ENCODE assay signal across 16 cellular contexts in genomic region chr17:21535686-21536085, GRCh38.
DNase-seq lines count a peak whose midpoint lies in the region; ATAC-seq and TF ChIP-seq lines count a peak whose summit lies in the region.
"Had no signal": no experiment of that assay in that cellular context is flagged by ENCODE, and none has a peak within 500 bp of the region (broad histone marks: within the 10 kb centered on the region; RNA-seq: fewer than 3 reads in every experiment).

No MANE protein-coding gene starts in this region.

- peaks cover 19 to 26% of the 10 kb centered on the region in 2 donors for H3K36me3 Mint-ChIP-seq in CD14-positive monocyte
- peaks cover 29% of the 10 kb centered on the region for H3K36me3 Mint-ChIP-seq in glutamatergic neuron (ENCODE audit: unreplicated experiment)

- ATAC-seq in HG03139 (IDR thresholded peaks at IDR 0.05; ENCODE audit: unreplicated experiment) = no peak
- ATAC-seq: CD8-positive, alpha-beta T cell; GM23338; HCT116 had no signal

- peaks cover 12 to 21% (median 18%) of the 10 kb centered on the region in 7 donors for H3K9me3 Mint-ChIP-seq in CD14-positive monocyte
- peaks cover 2% of the 10 kb centered on the region for H3K9me3 Mint-ChIP-seq in glutamatergic neuron (ENCODE audit: unreplicated experiment)

- peaks cover 38% of the 10 kb centered on the region for H3K9me3 ChIP-seq in MG63

- H3K36me3 ChIP-seq in MG63 = peaks cover 58% of the 10 kb centered on the region

- DNase-seq in MG63 (peak; percentile 26), amniotic epithelial cell (ENCODE audit: low read depth) (peak; percentile 44), iris pigment epithelial cell (ENCODE audit: low read depth) (peak; percentile 30), retinal pigment epithelial cell (ENCODE audit: low read depth) (peak; percentile 6), CD14-positive monocyte (ENCODE audit: low spot score) (no peak), glutamatergic neuron (no peak)
- DNase-seq: C1 segment of cervical spinal cord; Caco-2; CD4-positive, CD25-positive, alpha-beta regulatory T cell; CD8-positive, alpha-beta T cell; DMS153; DND-41; H9 had no signal

- intact Hi-C loops in CD14-positive monocyte (cut with micrococcal nuclease) = no loop called here

- peaks cover 0 to 7% (median 2%) of the 10 kb centered on the region in 3 donors for H3K27me3 Mint-ChIP-seq in CD14-positive monocyte (ENCODE audit: low read depth in 3 of 3)
- no peaks in the 10 kb centered on the region for H3K27me3 Mint-ChIP-seq in glutamatergic neuron (ENCODE audit: unreplicated experiment)
- H3K27me3 Mint-ChIP-seq: CD4-positive, CD25-positive, alpha-beta regulatory T cell had no signal

- peaks cover 9% of the 10 kb centered on the region for H3K4me1 Mint-ChIP-seq in CD14-positive monocyte
- no peaks in the 10 kb centered on the region for H3K4me1 Mint-ChIP-seq in glutamatergic neuron (ENCODE audit: low read depth, unreplicated experiment)
- H3K4me1 Mint-ChIP-seq: GM23338, H9 had no signal

- no peak for TF ChIP-seq CTCF in retinal pigment epithelial cell (conservative IDR thresholded peaks at IDR 0.05; ENCODE audit: low read depth, low read length)
- no peak for TF ChIP-seq CTCF in CD14-positive monocyte (IDR thresholded peaks at IDR 0.05)
- TF ChIP-seq CTCF in glutamatergic neuron (IDR thresholded peaks at IDR 0.05; ENCODE audit: partially characterized antibody, unreplicated experiment) = no peak

- no peaks in the 10 kb centered on the region for H3K27me3 ChIP-seq in MG63

- no peak overlapping the region for H3K27ac Mint-ChIP-seq in CD14-positive monocyte
- no peak overlapping the region for H3K27ac Mint-ChIP-seq in glutamatergic neuron (ENCODE audit: unreplicated experiment)
- H3K27ac Mint-ChIP-seq: CD4-positive, CD25-positive, alpha-beta regulatory T cell; CD8-positive, alpha-beta T cell; GM23338; H9 had no signal

- H3K4me3 Mint-ChIP-seq in CD14-positive monocyte (no peak overlapping the region), glutamatergic neuron (ENCODE audit: unreplicated experiment) (no peak overlapping the region)
- H3K4me3 Mint-ChIP-seq: CD4-positive, CD25-positive, alpha-beta regulatory T cell; CD8-positive, alpha-beta T cell; GM23338; H9 had no signal

- H3K4me3 ChIP-seq in MG63 = no peak overlapping the region
- no peak overlapping the region for H3K4me3 ChIP-seq in retinal pigment epithelial cell (ENCODE audit: low read length)
- H3K4me3 ChIP-seq: GM23338 had no signal

Comparison
In these comparisons a context has a peak if more than half of its experiments do, and no peak if none do; other contexts are left out.
1. DNase-seq: peak in MG63 (single experiment), amniotic epithelial cell (single experiment), iris pigment epithelial cell (single experiment) and retinal pigment epithelial cell (single experiment); none in CD14-positive monocyte (single experiment) and glutamatergic neuron (single experiment).